ENCODE assay signal across 25 cellular contexts in the genomic region with DNA sequence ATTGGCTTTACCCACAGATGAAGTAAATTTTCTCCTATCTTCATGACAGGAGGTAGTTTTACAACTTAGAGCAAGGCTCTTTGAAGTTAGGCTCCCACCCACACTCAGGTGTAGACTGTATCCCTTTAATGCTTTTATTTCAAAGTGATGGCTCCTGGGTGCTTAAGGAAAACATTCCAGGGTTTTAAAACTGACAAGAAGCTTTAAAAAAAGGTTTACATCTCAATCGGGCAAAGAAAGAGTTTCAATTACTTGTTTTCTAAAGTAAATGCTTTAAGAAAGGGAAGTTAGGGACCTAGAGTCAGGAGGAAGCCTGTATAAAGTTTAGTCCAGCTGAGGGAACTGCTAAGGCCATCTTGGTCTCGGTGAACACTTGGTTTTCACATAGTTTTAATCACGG.
"Had no signal": no experiment of that assay in that cellular context is flagged by ENCODE, and none has a peak within 500 bp of the region (broad histone marks: within the 10 kb centered on the region; RNA-seq: fewer than 3 reads in every experiment).

No MANE protein-coding gene starts in this region.

- H3K9ac ChIP-seq: parathyroid adenoma had no signal

- H3K36me3 Mint-ChIP-seq: stimulated activated naive B cell treated with anti-CD40 and anti-IgM and Interleukin-4, amounts not matched to agents 10 μg/mL and 1 μg/mL and 100 μg/mL, for 72 hours had no signal

- DNase-seq: dorsolateral prefrontal cortex; effector CD4-positive, alpha-beta T cell; foreskin fibroblast; gastrocnemius medialis; head of caudate nucleus; left cardiac atrium; left lung; naive thymus-derived CD8-positive, alpha-beta T cell; right lobe of liver; small intestine; stimulated activated CD4-positive, alpha-beta T cell treated with anti-CD3 and anti-CD28 coated beads, Interleukin-15, amount 100 ng/mL, for 24 hours; stimulated activated CD4-positive, alpha-beta T cell treated with anti-CD3 and anti-CD28 coated beads, Interleukin-2, amount 100 ng/mL, for 48 hours; stimulated activated naive B cell treated with anti-CD40 and anti-IgM and Interleukin-4, amounts not matched to agents 10 μg/mL and 1 μg/mL and 100 μg/mL, for 72 hours; upper lobe of left lung had no signal

- H3K4me3 ChIP-seq: dorsolateral prefrontal cortex, gastrocnemius medialis, left lung, right lobe of liver, thoracic aorta, tibial nerve, upper lobe of left lung had no signal

- H3K79me2 ChIP-seq: parathyroid adenoma had no signal

- H3K27me3 Mint-ChIP-seq: naive thymus-derived CD8-positive, alpha-beta T cell; stimulated activated naive B cell treated with anti-CD40 and anti-IgM and Interleukin-4, amounts not matched to agents 10 μg/mL and 1 μg/mL and 100 μg/mL, for 72 hours; stimulated activated naive CD8-positive, alpha-beta T cell treated with anti-CD3 and anti-CD28 coated beads, Interleukin-15, Interleukin-2, amounts not matched to agents 100 ng/mL and 50 ng/mL, for 24 hours had no signal

- H3K27ac ChIP-seq: dorsolateral prefrontal cortex, epithelial cell of prostate, gastrocnemius medialis, left lung, neutrophil, parathyroid adenoma, right lobe of liver, thoracic aorta, tibial nerve, upper lobe of left lung had no signal

- H3K4me3 Mint-ChIP-seq: naive thymus-derived CD8-positive, alpha-beta T cell; stimulated activated naive B cell treated with anti-CD40 and anti-IgM and Interleukin-4, amounts not matched to agents 10 μg/mL and 1 μg/mL and 100 μg/mL, for 72 hours; stimulated activated naive CD8-positive, alpha-beta T cell treated with anti-CD3 and anti-CD28 coated beads, Interleukin-15, Interleukin-2, amounts not matched to agents 100 ng/mL and 50 ng/mL, for 24 hours had no signal

- H3K4me1 ChIP-seq: gastrocnemius medialis, left lung, parathyroid adenoma, right lobe of liver, tibial nerve, upper lobe of left lung had no signal

- H3K27me3 ChIP-seq: dorsolateral prefrontal cortex, gastrocnemius medialis, left lung, neutrophil, right lobe of liver, tibial nerve, upper lobe of left lung had no signal

- FAIRE-seq: colon, islet of Langerhans, small intestine, urothelium cell line had no signal

- H3K27ac Mint-ChIP-seq: naive thymus-derived CD8-positive, alpha-beta T cell; progenitor cell of endocrine pancreas; stimulated activated naive B cell treated with anti-CD40 and anti-IgM and Interleukin-4, amounts not matched to agents 10 μg/mL and 1 μg/mL and 100 μg/mL, for 72 hours; stimulated activated naive CD8-positive, alpha-beta T cell treated with anti-CD3 and anti-CD28 coated beads, Interleukin-15, Interleukin-2, amounts not matched to agents 100 ng/mL and 50 ng/mL, for 24 hours had no signal

- H3K9me3 ChIP-seq: gastrocnemius medialis, neutrophil, thoracic aorta, upper lobe of left lung had no signal

- H3K4me1 Mint-ChIP-seq: naive thymus-derived CD8-positive, alpha-beta T cell; stimulated activated naive B cell treated with anti-CD40 and anti-IgM and Interleukin-4, amounts not matched to agents 10 μg/mL and 1 μg/mL and 100 μg/mL, for 72 hours had no signal

- ATAC-seq: esophagus mucosa; gastrocnemius medialis; left cardiac atrium; left lung; naive thymus-derived CD8-positive, alpha-beta T cell; right lobe of liver; stimulated activated naive B cell treated with anti-CD40 and anti-IgM and Interleukin-4, amounts not matched to agents 10 μg/mL and 1 μg/mL and 100 μg/mL, for 72 hours had no signal

- H3K36me3 ChIP-seq: gastrocnemius medialis, left lung, neutrophil, right lobe of liver, thoracic aorta, tibial nerve, upper lobe of left lung had no signal

- H2AFZ ChIP-seq: parathyroid adenoma had no signal
